In genomic region chr16:71894921-71895678, GRCh38 we compare ENCODE assay signal across 8 cellular contexts. TPM values are rescaled to one million over a fixed set of nuclear protein-coding genes. Genes with fewer than 3 reads are reported as not detected.
DNase-seq lines count a peak whose midpoint lies in the region; ATAC-seq and TF ChIP-seq lines count a peak whose summit lies in the region.

IST1 (plus strand) TSS chr16:71895531; CDS start chr16:71915641, 20,110 bp downstream.

- H3K27ac Mint-ChIP-seq in activated B cell treated with CpG ODN at 0.5 μM for 24 hours, result peak within 1 kb of the TSS; percentile 94

- no peaks in the 10 kb centered on the region for H3K27me3 Mint-ChIP-seq in activated B cell treated with CpG ODN at 0.5 μM for 24 hours

- no peaks in the 10 kb centered on the region; the same call in 1 of the 2 replicates for H3K9me3 ChIP-seq in AG04450 (ENCODE audit: control insufficient read depth, insufficient read depth, low read length)

- H3K36me3 Mint-ChIP-seq in activated B cell treated with CpG ODN at 0.5 μM for 24 hours (ENCODE audit: low read depth), result peaks cover 14% of the 10 kb centered on the region

- ATAC-seq in GM18873 (IDR thresholded peaks at IDR 0.05; ENCODE audit: low FRiP score, unreplicated experiment) (peak; percentile 64), HG03139 (IDR thresholded peaks at IDR 0.05; ENCODE audit: unreplicated experiment) (peak; percentile 72), activated B cell treated with CpG ODN at 0.5 μM for 24 hours (ENCODE audit: low read depth) (peak; percentile 90)

- POLR2A ChIA-PET in AG04450 (lab: Yijun Ruan, JAX), result interaction anchor here (0.9 to 2.8 kb wide), 4 partner anchors 11 to 78 kb away, joined by 3 to 18 read pairs (median 4); partner anchors contain the start of gene ZNF821
- POLR2A ChIA-PET in activated B cell treated with CpG ODN at 0.5 μM for 24 hours (lab: Charles Lee), result interaction anchor here (0.8 to 7.8 kb wide), 9 partner anchors 12 to 433 kb away, joined by 3 to 144 read pairs (median 4); partner anchors contain the start of genes AP1G1, ZNF23 and ZNF821

- CTCF ChIA-PET in AG04450 (lab: Charles Lee), result interaction anchor here (0.7 to 3.1 kb wide), 3 partner anchors 12 to 248 kb away, joined by 3 to 21 read pairs (median 6); partner anchors contain the start of gene ZNF821
- CTCF ChIA-PET in activated B cell treated with CpG ODN at 0.5 μM for 24 hours (lab: Charles Lee), result interaction anchor here (0.6 to 0.9 kb wide), 2 partner anchors 11 to 12 kb away, joined by 3 to 4 read pairs; partner anchors contain the start of gene ZNF821

- intact Hi-C loops in activated B cell treated with CpG ODN at 0.5 μM for 24 hours (cut with micrococcal nuclease), result loop anchor here (1.0 to 5.0 kb wide), 12 partner anchors 11 to 433 kb away; partner anchors contain the start of genes ATXN1L, DHODH, DHX38 and TXNL4B

- H3K4me3 ChIP-seq in AG04450 (ENCODE audit: low read depth, low read length), result peak within 1 kb of the TSS; percentile 91

- H3K4me1 Mint-ChIP-seq in activated B cell treated with CpG ODN at 0.5 μM for 24 hours, result peaks cover 30% of the 10 kb centered on the region

- TF ChIP-seq CTCF in AG04450 (IDR thresholded peaks at IDR 0.05; ENCODE audit: low read depth, low read length) (no peak), activated B cell treated with CpG ODN at 0.5 μM for 24 hours (IDR thresholded peaks at IDR 0.05) (no peak)

- DNase-seq in AG04450 (ENCODE audit: low read depth, low spot score) (peak; percentile 98), NCI-H226 (peak; percentile 99), activated B cell treated with CpG ODN at 0.5 μM for 24 hours (peak; percentile 91), caudate nucleus (lab: John Stamatoyannopoulos, UW) (peak; percentile 52 to 99 (median 96)), inferior parietal cortex (ENCODE audit: extremely low spot score) (peak; percentile 96)
- peak; percentile 96 to 98 for DNase-seq in stimulated activated CD4-positive, alpha-beta T cell treated with anti-CD3 and anti-CD28 coated beads, Interleukin-12 subunit alpha, Interleukin-12 subunit beta, amount 100 ng/mL, for 24 hours (ENCODE audit: low read depth in 2 of 2)

- peak within 1 kb of the TSS; percentile 98 for H3K27ac ChIP-seq in AG04450 (ENCODE audit: low read depth, low read length)
- peak within 1 kb of the TSS; percentile 95 for H3K27ac ChIP-seq in caudate nucleus (ENCODE audit: low read depth, low read length)

- H3K9me3 Mint-ChIP-seq in activated B cell treated with CpG ODN at 0.5 μM for 24 hours, result no peaks in the 10 kb centered on the region

- peak within 1 kb of the TSS; percentile 96 for H3K4me3 Mint-ChIP-seq in activated B cell treated with CpG ODN at 0.5 μM for 24 hours

- no peaks in the 10 kb centered on the region for H3K27me3 ChIP-seq in AG04450 (ENCODE audit: control insufficient read depth, insufficient read depth, low read length)

RNA-seq across cellular contexts. Expression of gene IST1, which starts in this region (rescaled TPM):
- polyA plus RNA-seq in AG04450 (2011; rRNA removed), result 225 and 260 TPM in 2 replicates
- polyA minus RNA-seq in AG04450 (2011; rRNA and poly(A)+ RNA removed), result 193 and 205 TPM in 2 replicates
- 199 and 206 TPM in 2 replicates for total RNA-seq in activated B cell treated with CpG ODN at 0.5 μM for 24 hours

Comparison
In these comparisons a context has a peak if more than half of its experiments do, and no peak if none do; other contexts are left out.
1. Peak in every context shown above with its lines: DNase-seq, ATAC-seq, H3K4me3 ChIP-seq and H3K27ac ChIP-seq.